Comparison of ENCODE assay signal across 1 cellular context in the genomic region with DNA sequence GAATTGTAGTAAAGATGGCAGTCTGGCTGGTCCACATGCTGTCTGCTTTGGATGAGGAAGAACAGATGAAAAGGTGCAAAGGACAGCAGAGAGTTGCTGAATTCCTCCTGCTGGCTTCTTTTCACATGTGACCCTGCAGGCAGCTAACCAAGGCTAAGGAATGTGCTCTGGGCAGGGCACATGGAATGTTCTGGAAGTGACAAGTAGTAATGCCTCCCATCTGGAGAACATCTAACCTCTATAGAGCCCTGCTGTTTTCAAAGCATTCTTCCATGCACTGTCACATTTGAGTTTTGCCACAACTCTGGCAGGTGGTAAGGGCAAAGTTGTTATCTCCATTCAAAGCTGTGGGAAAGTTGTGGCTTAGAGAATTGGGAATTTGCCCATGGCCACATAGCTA.
TF ChIP-seq lines count a peak whose summit lies in the region.

No MANE protein-coding gene starts in this region.

TF ChIP-seq in GM23338, 12 proteins besides CTCF, POLR2A, EP300 and RAD21 (continued from another document):
- TF ChIP-seq, protein P1, sequence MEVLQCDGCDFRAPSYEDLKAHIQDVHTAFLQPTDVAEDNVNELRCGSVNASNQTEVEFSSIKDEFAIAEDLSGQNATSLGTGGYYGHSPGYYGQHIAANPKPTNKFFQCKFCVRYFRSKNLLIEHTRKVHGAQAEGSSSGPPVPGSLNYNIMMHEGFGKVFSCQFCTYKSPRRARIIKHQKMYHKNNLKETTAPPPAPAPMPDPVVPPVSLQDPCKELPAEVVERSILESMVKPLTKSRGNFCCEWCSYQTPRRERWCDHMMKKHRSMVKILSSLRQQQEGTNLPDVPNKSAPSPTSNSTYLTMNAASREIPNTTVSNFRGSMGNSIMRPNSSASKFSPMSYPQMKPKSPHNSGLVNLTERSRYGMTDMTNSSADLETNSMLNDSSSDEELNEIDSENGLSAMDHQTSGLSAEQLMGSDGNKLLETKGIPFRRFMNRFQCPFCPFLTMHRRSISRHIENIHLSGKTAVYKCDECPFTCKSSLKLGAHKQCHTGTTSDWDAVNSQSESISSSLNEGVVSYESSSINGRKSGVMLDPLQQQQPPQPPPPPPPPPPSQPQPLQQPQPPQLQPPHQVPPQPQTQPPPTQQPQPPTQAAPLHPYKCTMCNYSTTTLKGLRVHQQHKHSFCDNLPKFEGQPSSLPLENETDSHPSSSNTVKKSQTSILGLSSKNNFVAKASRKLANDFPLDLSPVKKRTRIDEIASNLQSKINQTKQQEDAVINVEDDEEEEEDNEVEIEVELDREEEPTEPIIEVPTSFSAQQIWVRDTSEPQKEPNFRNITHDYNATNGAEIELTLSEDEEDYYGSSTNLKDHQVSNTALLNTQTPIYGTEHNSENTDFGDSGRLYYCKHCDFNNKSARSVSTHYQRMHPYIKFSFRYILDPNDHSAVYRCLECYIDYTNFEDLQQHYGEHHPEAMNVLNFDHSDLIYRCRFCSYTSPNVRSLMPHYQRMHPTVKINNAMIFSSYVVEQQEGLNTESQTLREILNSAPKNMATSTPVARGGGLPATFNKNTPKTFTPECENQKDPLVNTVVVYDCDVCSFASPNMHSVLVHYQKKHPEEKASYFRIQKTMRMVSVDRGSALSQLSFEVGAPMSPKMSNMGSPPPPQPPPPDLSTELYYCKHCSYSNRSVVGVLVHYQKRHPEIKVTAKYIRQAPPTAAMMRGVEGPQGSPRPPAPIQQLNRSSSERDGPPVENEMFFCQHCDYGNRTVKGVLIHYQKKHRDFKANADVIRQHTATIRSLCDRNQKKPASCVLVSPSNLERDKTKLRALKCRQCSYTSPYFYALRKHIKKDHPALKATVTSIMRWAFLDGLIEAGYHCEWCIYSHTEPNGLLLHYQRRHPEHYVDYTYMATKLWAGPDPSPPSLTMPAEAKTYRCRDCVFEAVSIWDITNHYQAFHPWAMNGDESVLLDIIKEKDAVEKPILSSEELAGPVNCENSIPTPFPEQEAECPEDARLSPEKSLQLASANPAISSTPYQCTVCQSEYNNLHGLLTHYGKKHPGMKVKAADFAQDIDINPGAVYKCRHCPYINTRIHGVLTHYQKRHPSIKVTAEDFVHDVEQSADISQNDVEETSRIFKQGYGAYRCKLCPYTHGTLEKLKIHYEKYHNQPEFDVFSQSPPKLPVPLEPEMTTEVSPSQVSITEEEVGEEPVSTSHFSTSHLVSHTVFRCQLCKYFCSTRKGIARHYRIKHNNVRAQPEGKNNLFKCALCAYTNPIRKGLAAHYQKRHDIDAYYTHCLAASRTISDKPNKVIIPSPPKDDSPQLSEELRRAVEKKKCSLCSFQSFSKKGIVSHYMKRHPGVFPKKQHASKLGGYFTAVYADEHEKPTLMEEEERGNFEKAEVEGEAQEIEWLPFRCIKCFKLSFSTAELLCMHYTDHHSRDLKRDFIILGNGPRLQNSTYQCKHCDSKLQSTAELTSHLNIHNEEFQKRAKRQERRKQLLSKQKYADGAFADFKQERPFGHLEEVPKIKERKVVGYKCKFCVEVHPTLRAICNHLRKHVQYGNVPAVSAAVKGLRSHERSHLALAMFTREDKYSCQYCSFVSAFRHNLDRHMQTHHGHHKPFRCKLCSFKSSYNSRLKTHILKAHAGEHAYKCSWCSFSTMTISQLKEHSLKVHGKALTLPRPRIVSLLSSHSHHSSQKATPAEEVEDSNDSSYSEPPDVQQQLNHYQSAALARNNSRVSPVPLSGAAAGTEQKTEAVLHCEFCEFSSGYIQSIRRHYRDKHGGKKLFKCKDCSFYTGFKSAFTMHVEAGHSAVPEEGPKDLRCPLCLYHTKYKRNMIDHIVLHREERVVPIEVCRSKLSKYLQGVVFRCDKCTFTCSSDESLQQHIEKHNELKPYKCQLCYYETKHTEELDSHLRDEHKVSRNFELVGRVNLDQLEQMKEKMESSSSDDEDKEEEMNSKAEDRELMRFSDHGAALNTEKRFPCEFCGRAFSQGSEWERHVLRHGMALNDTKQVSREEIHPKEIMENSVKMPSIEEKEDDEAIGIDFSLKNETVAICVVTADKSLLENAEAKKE (CRISPR knock-in tag; IDR thresholded peaks at IDR 0.05): no peak
- TF ChIP-seq, protein P2, sequence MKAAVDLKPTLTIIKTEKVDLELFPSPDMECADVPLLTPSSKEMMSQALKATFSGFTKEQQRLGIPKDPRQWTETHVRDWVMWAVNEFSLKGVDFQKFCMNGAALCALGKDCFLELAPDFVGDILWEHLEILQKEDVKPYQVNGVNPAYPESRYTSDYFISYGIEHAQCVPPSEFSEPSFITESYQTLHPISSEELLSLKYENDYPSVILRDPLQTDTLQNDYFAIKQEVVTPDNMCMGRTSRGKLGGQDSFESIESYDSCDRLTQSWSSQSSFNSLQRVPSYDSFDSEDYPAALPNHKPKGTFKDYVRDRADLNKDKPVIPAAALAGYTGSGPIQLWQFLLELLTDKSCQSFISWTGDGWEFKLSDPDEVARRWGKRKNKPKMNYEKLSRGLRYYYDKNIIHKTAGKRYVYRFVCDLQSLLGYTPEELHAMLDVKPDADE (IDR thresholded peaks at IDR 0.05): no peak
- no peak for TF ChIP-seq JUNB (IDR thresholded peaks at IDR 0.05; ENCODE audit: unreplicated experiment)
- no peak for TF ChIP-seq EZH2phosphoT487 (IDR thresholded peaks at IDR 0.05; ENCODE audit: unreplicated experiment)
- TF ChIP-seq, protein P3, sequence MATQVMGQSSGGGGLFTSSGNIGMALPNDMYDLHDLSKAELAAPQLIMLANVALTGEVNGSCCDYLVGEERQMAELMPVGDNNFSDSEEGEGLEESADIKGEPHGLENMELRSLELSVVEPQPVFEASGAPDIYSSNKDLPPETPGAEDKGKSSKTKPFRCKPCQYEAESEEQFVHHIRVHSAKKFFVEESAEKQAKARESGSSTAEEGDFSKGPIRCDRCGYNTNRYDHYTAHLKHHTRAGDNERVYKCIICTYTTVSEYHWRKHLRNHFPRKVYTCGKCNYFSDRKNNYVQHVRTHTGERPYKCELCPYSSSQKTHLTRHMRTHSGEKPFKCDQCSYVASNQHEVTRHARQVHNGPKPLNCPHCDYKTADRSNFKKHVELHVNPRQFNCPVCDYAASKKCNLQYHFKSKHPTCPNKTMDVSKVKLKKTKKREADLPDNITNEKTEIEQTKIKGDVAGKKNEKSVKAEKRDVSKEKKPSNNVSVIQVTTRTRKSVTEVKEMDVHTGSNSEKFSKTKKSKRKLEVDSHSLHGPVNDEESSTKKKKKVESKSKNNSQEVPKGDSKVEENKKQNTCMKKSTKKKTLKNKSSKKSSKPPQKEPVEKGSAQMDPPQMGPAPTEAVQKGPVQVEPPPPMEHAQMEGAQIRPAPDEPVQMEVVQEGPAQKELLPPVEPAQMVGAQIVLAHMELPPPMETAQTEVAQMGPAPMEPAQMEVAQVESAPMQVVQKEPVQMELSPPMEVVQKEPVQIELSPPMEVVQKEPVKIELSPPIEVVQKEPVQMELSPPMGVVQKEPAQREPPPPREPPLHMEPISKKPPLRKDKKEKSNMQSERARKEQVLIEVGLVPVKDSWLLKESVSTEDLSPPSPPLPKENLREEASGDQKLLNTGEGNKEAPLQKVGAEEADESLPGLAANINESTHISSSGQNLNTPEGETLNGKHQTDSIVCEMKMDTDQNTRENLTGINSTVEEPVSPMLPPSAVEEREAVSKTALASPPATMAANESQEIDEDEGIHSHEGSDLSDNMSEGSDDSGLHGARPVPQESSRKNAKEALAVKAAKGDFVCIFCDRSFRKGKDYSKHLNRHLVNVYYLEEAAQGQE (IDR thresholded peaks at IDR 0.05; ENCODE audit: unreplicated experiment): no peak
- no peak for TF ChIP-seq CREB1 (CRISPR knock-in tag; IDR thresholded peaks at IDR 0.05; ENCODE audit: low read depth)
- no peak for TF ChIP-seq ZNF114 (CRISPR knock-in tag; IDR thresholded peaks at IDR 0.05)
TF ChIP-seq in GM23338: peak in this region for 0.
